In genomic region chr2:239684271-239684670, GRCh38 we compare ENCODE assay signal across 14 cellular contexts.
DNase-seq lines count a peak whose midpoint lies in the region; ATAC-seq and TF ChIP-seq lines count a peak whose summit lies in the region.
"Had no signal": no experiment of that assay in that cellular context is flagged by ENCODE, and none has a peak within 500 bp of the region (broad histone marks: within the 10 kb centered on the region; RNA-seq: fewer than 3 reads in every experiment).

No MANE protein-coding gene starts in this region.

- H3K27ac ChIP-seq in coronary artery = no peak overlapping the region
- no peak overlapping the region for H3K27ac ChIP-seq in heart left ventricle
- no peak overlapping the region for H3K27ac ChIP-seq in SJCRH30
- H3K27ac ChIP-seq: A549, C4-2B had no signal

- no peak for TF ChIP-seq CTCF in coronary artery (IDR thresholded peaks at IDR 0.05)
- TF ChIP-seq CTCF in neural crest cell (conservative IDR thresholded peaks at IDR 0.05) = no peak
- TF ChIP-seq CTCF in heart left ventricle (IDR thresholded peaks at IDR 0.05) = no peak

- no peaks in the 10 kb centered on the region for H3K4me1 Mint-ChIP-seq in neural crest cell
- H3K4me1 Mint-ChIP-seq: CD4-positive, alpha-beta memory T cell; GM23338 had no signal

- 83 to 89% (median 87%) methylated on average over 5 of the region's 5 CpGs for WGBS in heart left ventricle, 4 donors

- no peak for TF ChIP-seq POLR2A in heart left ventricle (IDR thresholded peaks at IDR 0.05)

- H3K9me3 ChIP-seq in heart left ventricle (peaks cover 0 to 17% (median 0%) of the 10 kb centered on the region in 12 donors), SJCRH30 (replicated peaks) (no peaks in the 10 kb centered on the region; the same call in 1 of the 2 replicates)
- H3K9me3 ChIP-seq: A549, BE2C had no signal

- intact Hi-C loops in heart left ventricle (cut with DNase I) = no loop called here

- H3K9me3 Mint-ChIP-seq in neural crest cell = peaks cover 4% of the 10 kb centered on the region
- H3K9me3 Mint-ChIP-seq: GM23338 had no signal

- no peak overlapping the region for H3K4me3 Mint-ChIP-seq in neural crest cell
- H3K4me3 Mint-ChIP-seq: CD4-positive, alpha-beta memory T cell; GM23338 had no signal

- H3K4me1 ChIP-seq in heart left ventricle = no peaks in the 10 kb centered on the region
- no peaks in the 10 kb centered on the region for H3K4me1 ChIP-seq in SJCRH30
- H3K4me1 ChIP-seq: A549, BE2C had no signal

- peaks cover 0 to 50% (median 13%) of the 10 kb centered on the region in 9 donors for H3K27me3 ChIP-seq in heart left ventricle
- peaks cover 13% of the 10 kb centered on the region; the same call in 1 of the 2 replicates for H3K27me3 ChIP-seq in SJCRH30

- H3K4me3 ChIP-seq in coronary artery (no peak overlapping the region), heart left ventricle (no peak overlapping the region), SJCRH30 (no peak overlapping the region)
- H3K4me3 ChIP-seq: A549, GM23338 had no signal

- peaks cover 12% of the 10 kb centered on the region for H3K27me3 Mint-ChIP-seq in neural crest cell (ENCODE audit: low read depth)

- peak overlapping the region; percentile 35 for H3K27ac Mint-ChIP-seq in neural crest cell (ENCODE audit: unreplicated experiment)
- H3K27ac Mint-ChIP-seq: CD4-positive, alpha-beta memory T cell; GM23338 had no signal

- H3K36me3 ChIP-seq in heart left ventricle = no peaks in the 10 kb centered on the region
- H3K36me3 ChIP-seq in SJCRH30 = no peaks in the 10 kb centered on the region
- H3K36me3 ChIP-seq: BE2C had no signal

- no peaks in the 10 kb centered on the region for H3K36me3 Mint-ChIP-seq in neural crest cell (ENCODE audit: low read depth)
- H3K36me3 Mint-ChIP-seq: CD4-positive, alpha-beta memory T cell had no signal

- no peak for ATAC-seq in heart left ventricle
- ATAC-seq: A549, GM23338 had no signal

- peak; percentile 1 for DNase-seq in GM04503 (ENCODE audit: low read depth)
- peak; percentile 49 for DNase-seq in coronary artery (ENCODE audit: low spot score)
- no peak for DNase-seq in neural crest cell (ENCODE audit: low read depth, low spot score)
- DNase-seq in stimulated activated CD8-positive, alpha-beta memory T cell treated with anti-CD3 and anti-CD28 coated beads, Interleukin-4, amount 100 ng/mL, for 48 hours = peak; percentile 5
- no peak for DNase-seq in T-helper 9 cell
- DNase-seq in heart left ventricle = no peak
- DNase-seq in SJCRH30 = no peak
- DNase-seq: BE2C; CD4-positive, alpha-beta memory T cell; DMS79; H7 had no signal

Comparison
In these comparisons a context has a peak if more than half of its experiments do, and no peak if none do; other contexts are left out.
1. DNase-seq: peak in GM04503 (single experiment), coronary artery (single experiment) and stimulated activated CD8-positive, alpha-beta memory T cell treated with anti-CD3 and anti-CD28 coated beads, Interleukin-4, amount 100 ng/mL, for 48 hours (single experiment); none in neural crest cell (single experiment), T-helper 9 cell (single experiment), heart left ventricle (0 of 5) and SJCRH30 (0 of 2).